ENCODE assay signal across 26 cellular contexts in the genomic region with DNA sequence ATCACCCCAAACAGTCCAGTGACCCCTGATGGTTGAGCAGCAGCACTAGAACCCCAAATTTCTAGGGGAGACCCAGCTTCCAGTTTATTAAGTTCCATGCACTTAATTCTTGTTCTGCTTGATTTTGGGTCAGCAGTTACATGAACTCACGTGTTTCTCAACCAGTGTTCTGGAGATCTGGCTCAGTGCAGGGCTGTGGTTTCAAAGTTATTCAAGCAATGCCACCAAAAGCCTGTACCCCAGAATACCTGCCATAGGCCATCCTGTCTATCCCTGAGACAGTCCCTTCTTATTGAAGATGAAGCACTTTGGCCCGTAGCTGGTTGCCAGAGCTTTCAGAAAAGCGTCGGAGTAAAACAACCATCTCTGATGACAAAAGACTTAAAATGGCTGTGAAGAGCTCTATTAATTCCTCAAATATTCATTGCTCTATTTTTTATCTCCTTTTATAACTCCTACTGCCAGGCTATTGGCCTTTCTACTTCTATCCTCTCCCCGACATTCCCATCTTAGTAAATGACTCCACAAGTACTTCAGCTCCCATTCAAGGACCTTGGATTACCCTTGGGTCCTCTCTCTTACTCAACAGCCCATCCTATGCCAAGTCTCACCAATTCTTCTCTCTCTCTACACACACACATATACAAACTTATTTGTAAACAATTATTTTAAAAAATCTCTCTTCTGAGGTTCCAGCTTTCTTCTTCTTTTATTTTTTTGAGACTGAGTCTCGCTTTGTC. TPM values are rescaled to one million over a fixed set of nuclear protein-coding genes. Genes with fewer than 3 reads are reported as not detected.
A peak's percentile ranks its signal among the peaks of the same experiment; 100 is the strongest.
DNase-seq lines count a peak whose midpoint lies in the region; ATAC-seq, FAIRE-seq and TF ChIP-seq lines count a peak whose summit lies in the region.
"Had no signal": no experiment of that assay in that cellular context is flagged by ENCODE, and none has a peak within 500 bp of the region (broad histone marks: within the 10 kb centered on the region; RNA-seq: fewer than 3 reads in every experiment).

No MANE protein-coding gene starts in this region.

- H3K4me1 ChIP-seq in endodermal cell (ENCODE audit: control insufficient read depth, insufficient read depth, low read length): no peaks in the 10 kb centered on the region

- H3K36me3 Mint-ChIP-seq in endodermal cell (ENCODE audit: low read depth) (no peaks in the 10 kb centered on the region), memory B cell (no peaks in the 10 kb centered on the region)
- H3K36me3 Mint-ChIP-seq: IgD-negative memory B cell had no signal

- peaks cover 73% of the 10 kb centered on the region for H3K27me3 ChIP-seq in endodermal cell (ENCODE audit: control insufficient read depth, insufficient read depth, low read length, poor library complexity, severe bottlenecking)

- H3K9ac ChIP-seq in endodermal cell (ENCODE audit: extremely low read depth, low read length, poor library complexity, severe bottlenecking): no peak overlapping the region

- ATAC-seq in Right ventricle myocardium inferior: peak; percentile 48
- ATAC-seq in memory B cell (ENCODE audit: low read depth): peak; percentile 45
- ATAC-seq: PC-3 had no signal

- H3K27ac Mint-ChIP-seq in endodermal cell: no peak overlapping the region
- peak overlapping the region; percentile 11 for H3K27ac Mint-ChIP-seq in memory B cell
- H3K27ac Mint-ChIP-seq: IgD-negative memory B cell had no signal

- intact Hi-C loops in Right ventricle myocardium inferior (cut with DNase I) (no loop called here), cardiac septum (cut with DNase I) (no loop called here)

- TF ChIP-seq CTCF in endodermal cell (conservative IDR thresholded peaks at IDR 0.05): no peak

- H3K4me3 Mint-ChIP-seq in endodermal cell: no peak overlapping the region
- H3K4me3 Mint-ChIP-seq in memory B cell: no peak overlapping the region

- 93 to 95% methylated on average over 6 of the region's 6 CpGs for WGBS in endodermal cell (ENCODE audit: insufficient coverage in 1 of 2, insufficient read length in 1 of 2), 2 experiments

- H3K27me3 Mint-ChIP-seq in endodermal cell (ENCODE audit: insufficient read depth): peaks cover 82% of the 10 kb centered on the region
- H3K27me3 Mint-ChIP-seq in memory B cell: no peaks in the 10 kb centered on the region
- H3K27me3 Mint-ChIP-seq: IgD-negative memory B cell had no signal

- H3K9me3 Mint-ChIP-seq in endodermal cell (peaks cover under 1% of the 10 kb centered on the region), memory B cell (no peaks in the 10 kb centered on the region)
- H3K9me3 Mint-ChIP-seq: IgD-negative memory B cell had no signal

- DNase-seq in Right ventricle myocardium inferior (ENCODE audit: missing footprints): no peak
- DNase-seq in cardiac septum (ENCODE audit: low spot score): no peak
- DNase-seq in DMS79 (lab: John Stamatoyannopoulos, UW): peak; percentile 47
- DNase-seq in endodermal cell: peak; percentile 2
- DNase-seq in memory B cell (ENCODE audit: low spot score in 2 of 2): no peak
- DNase-seq in NCI-H69 (lab: John Stamatoyannopoulos, UW): no peak
- no peak for DNase-seq in RCC 7860 (ENCODE audit: low spot score)
- no peak for DNase-seq in cortex of kidney (lab: John Stamatoyannopoulos, UW)
- DNase-seq: Calu3; HCEC 1CT; NCI-H1092; NCI-H1417 treated with DMSO at 0.1 percent for 48 hours; NCI-H187; NCI-H2081 treated with DMSO at 0.1 percent for 48 hours; NCI-H524 treated with DMSO at 0.1 percent for 48 hours; NCI-H82; NK-92 treated with Interleukin-12 subunit alpha and Interleukin-12 subunit beta, amount 100 ng/mL, for 24 hours; PC-3; SHP77 had no signal

- H3K36me3 ChIP-seq in endodermal cell (ENCODE audit: control insufficient read depth, insufficient read depth, low read length): no peaks in the 10 kb centered on the region

- no peak for FAIRE-seq in RCC 7860 (lab: Jason Lieb, UNC)
- FAIRE-seq: H1 had no signal

- no peak overlapping the region for H3K4me3 ChIP-seq in endodermal cell (ENCODE audit: low read length)

- H3K9me3 ChIP-seq in endodermal cell (ENCODE audit: control insufficient read depth, low read length): no peaks in the 10 kb centered on the region

- H3K27ac ChIP-seq in endodermal cell (ENCODE audit: low read depth, low read length): no peak overlapping the region
- H3K27ac ChIP-seq: C4-2B, HL-60 had no signal

- H3K4me1 Mint-ChIP-seq in endodermal cell (no peaks in the 10 kb centered on the region), memory B cell (peaks cover 18% of the 10 kb centered on the region)

RNA-seq across cellular contexts. Expression of gene VPREB1, which starts 18.0 kb away (rescaled TPM):
- total RNA-seq in Right ventricle myocardium inferior: not detected
- not detected for total RNA-seq in cardiac septum
- total RNA-seq in endodermal cell: not detected
- polyA plus RNA-seq in endodermal cell (2013, experiment 1 of 2): not detected
- polyA plus RNA-seq in endodermal cell (2013, experiment 2 of 2): not detected
- total RNA-seq: A172; Calu3; H1; PC-3; RPMI7951; T-helper 1 cell treated with Interleukin-12 subunit alpha and Interleukin-12 subunit beta and Interleukin-4 antibody, amounts not matched to agents 30 ng/mL and 1 ng/mL, for 36 hours had no signal
- polyA plus RNA-seq: H1 had no signal

Comparison
In these comparisons a context has a peak if more than half of its experiments do, and no peak if none do; other contexts are left out.
1. DNase-seq: peak in DMS79 (single experiment) and endodermal cell (single experiment); none in Right ventricle myocardium inferior (single experiment), cardiac septum (single experiment), memory B cell (0 of 2), NCI-H69 (single experiment), RCC 7860 (single experiment) and cortex of kidney (single experiment).